ENCODE assay signal across 15 cellular contexts in genomic region chr9:121675969-121676822, GRCh38. TPM values are rescaled to one million over a fixed set of nuclear protein-coding genes. Genes with fewer than 3 reads are reported as not detected.
DNase-seq lines count a peak whose midpoint lies in the region; ATAC-seq, FAIRE-seq and TF ChIP-seq lines count a peak whose summit lies in the region.
"Had no signal": no experiment of that assay in that cellular context is flagged by ENCODE, and none has a peak within 500 bp of the region (broad histone marks: within the 10 kb centered on the region; RNA-seq: fewer than 3 reads in every experiment).

No MANE protein-coding gene starts in this region.

- TF ChIP-seq CTCF in BE2C (IDR thresholded peaks at IDR 0.05; ENCODE audit: low read depth, low read length) (no peak), K562 (IDR thresholded peaks at IDR 0.05 in 2 of 3, conservative IDR thresholded peaks at IDR 0.05 in 1 of 3; ENCODE audit: insufficient read depth in 2 of 3, low read depth in 1 of 3, low read length in 3 of 3) (no peak), osteoblast (IDR thresholded peaks at IDR 0.05; ENCODE audit: extremely low read depth, low read depth, low read length) (no peak)

- in situ Hi-C loops in K562 (cut with MboI): loop anchor here (25.0 kb wide), 1 partner anchor 661 kb away; no protein-coding TSS in a partner anchor

- H3K4me1 ChIP-seq in BE2C: peaks cover 23% of the 10 kb centered on the region
- H3K4me1 ChIP-seq in K562 (replicated peaks in 1 of 2; ENCODE audit: control insufficient read depth in 2 of 2, insufficient read depth in 2 of 2, low read length in 2 of 2): peaks cover 0 to 3% of the 10 kb centered on the region in 2 experiments; a peak in 1 of 5 replicates
- peaks cover 21% of the 10 kb centered on the region for H3K4me1 ChIP-seq in right cardiac atrium (ENCODE audit: control insufficient read depth, insufficient read depth, low read length)
- no peaks in the 10 kb centered on the region for H3K4me1 ChIP-seq in osteoblast (ENCODE audit: insufficient read depth, low read length)

- 0 out of 2 replicates have a peak, but pooled peaks cover 7% of the 10 kb centered on the region for H4K20me1 ChIP-seq in K562 (replicated peaks; ENCODE audit: control insufficient read depth, insufficient read depth, low read length)
- no peaks in the 10 kb centered on the region for H4K20me1 ChIP-seq in osteoblast (ENCODE audit: insufficient read depth, low read length)

- no peak for FAIRE-seq in K562 (lab: Jason Lieb, UNC)
- FAIRE-seq: D721Med, islet of Langerhans had no signal

- H3K27me3 ChIP-seq in BE2C (no peaks in the 10 kb centered on the region), K562 (ENCODE audit: control insufficient read depth in 2 of 2, insufficient read depth in 2 of 2, low read length in 2 of 2) (peaks cover 5 to 46% of the 10 kb centered on the region in 2 experiments; a peak in 3 of 5 replicates), right cardiac atrium (ENCODE audit: control insufficient read depth, insufficient read depth) (no peaks in the 10 kb centered on the region), osteoblast (ENCODE audit: insufficient read depth, low read length) (peaks cover 3% of the 10 kb centered on the region)
- H3K27me3 ChIP-seq: Peyer's patch had no signal

- POLR2A ChIA-PET in K562 (lab: Yijun Ruan, JAX): no interaction called here

- H3K36me3 ChIP-seq in BE2C: no peaks in the 10 kb centered on the region; the same call in 1 of the 2 replicates
- H3K36me3 ChIP-seq in K562 (ENCODE audit: control insufficient read depth, insufficient read depth, low read length): no peaks in the 10 kb centered on the region
- no peaks in the 10 kb centered on the region for H3K36me3 ChIP-seq in osteoblast (ENCODE audit: insufficient read depth, low read length)

- no peak for TF ChIP-seq EP300 in K562 (IDR thresholded peaks at IDR 0.05; ENCODE audit: low read length)

- H3K27ac ChIP-seq in K562 (ENCODE audit: extremely low read depth, low read depth, low read length): no peak overlapping the region
- no peak overlapping the region for H3K27ac ChIP-seq in right cardiac atrium (ENCODE audit: low read length)
- no peak overlapping the region for H3K27ac ChIP-seq in osteoblast (ENCODE audit: low read depth, low read length)
- H3K27ac ChIP-seq: Peyer's patch had no signal

- H3K9me1 ChIP-seq in K562 (ENCODE audit: control insufficient read depth, insufficient read depth, low read length): no peaks in the 10 kb centered on the region

- CTCF ChIA-PET in K562 (lab: Yijun Ruan, JAX; ENCODE audit: low intra/inter-chr PET ratio): no interaction called here

- DNase-seq in BE2C: peak; percentile 74
- no peak for DNase-seq in K562 (ENCODE audit: extremely low read depth in 1 of 4, low spot score in 3 of 4)
- DNase-seq in right cardiac atrium: peak in 1 of 3 donors; percentile 75
- peak; percentile 42 for DNase-seq in osteoblast (ENCODE audit: insufficient read length, low spot score, missing footprints)
- DNase-seq in DMS79 (lab: John Stamatoyannopoulos, UW): no peak
- DNase-seq: activated CD8-positive, alpha-beta memory T cell treated with anti-CD3 and anti-CD28 coated beads, Interleukin-2, amount 10 ng/mL, durations not matched to agents 7 days and 5 days; foreskin melanocyte; Karpas-422; NCI-H526; Peyer's patch had no signal

- H3K4me2 ChIP-seq in K562 (ENCODE audit: insufficient read depth, low read length): no peak overlapping the region
- no peak overlapping the region for H3K4me2 ChIP-seq in osteoblast (ENCODE audit: insufficient read depth, low read length)

- 4% methylated on average over 8 of the region's 16 CpGs for WGBS in K562 (ENCODE audit: insufficient coverage, low coverage, missing lambda C conversion rate)
- WGBS in right cardiac atrium: 70% methylated on average over 16 of the region's 16 CpGs

- BruUV-seq in K562 (replicated peaks; lab: Mats Ljungman, UMichigan): no TSS peak

- H2AFZ ChIP-seq in K562 (ENCODE audit: low read depth, low read length) (no peak overlapping the region), osteoblast (ENCODE audit: low read length) (no peak overlapping the region)

- H3K9me3 ChIP-seq in BE2C (no peaks in the 10 kb centered on the region), K562 (replicated peaks; ENCODE audit: control insufficient read depth, insufficient read depth, low read depth, low read length) (no peaks in the 10 kb centered on the region), right cardiac atrium (ENCODE audit: control insufficient read depth, low read length) (no peaks in the 10 kb centered on the region), osteoblast (ENCODE audit: low read depth, low read length) (no peaks in the 10 kb centered on the region)
- H3K9me3 ChIP-seq: Peyer's patch had no signal

- no peak for TF ChIP-seq RAD21 in K562 (CRISPR knock-in tag; conservative IDR thresholded peaks at IDR 0.05 in 1 of 2, IDR thresholded peaks at IDR 0.05 in 1 of 2)

- intact Hi-C loops in K562 (cut with micrococcal nuclease) (no loop called here), right cardiac atrium (cut with DNase I) (no loop called here)

- no peak for TF ChIP-seq POLR2A in K562 (conservative IDR thresholded peaks at IDR 0.05)

- ATAC-seq in K562 (no peak), right cardiac atrium (peak; percentile 29 to 36), HG02610 (IDR thresholded peaks at IDR 0.05; ENCODE audit: unreplicated experiment) (no peak), HG02588 (IDR thresholded peaks at IDR 0.05; ENCODE audit: unreplicated experiment) (no peak), HG02884 (IDR thresholded peaks at IDR 0.05; ENCODE audit: unreplicated experiment) (no peak)
- ATAC-seq: activated CD8-positive, alpha-beta memory T cell treated with anti-CD3 and anti-CD28 coated beads, Interleukin-2, amount 10 ng/mL, durations not matched to agents 7 days and 5 days had no signal

- H3K9ac ChIP-seq in K562 (ENCODE audit: insufficient read depth in 1 of 2, low read depth in 2 of 2, low read length in 2 of 2): no peak overlapping the region

- no peak overlapping the region for H3K4me3 ChIP-seq in BE2C (ENCODE audit: low read depth, low read length)
- H3K4me3 ChIP-seq in K562: no peak overlapping the region
- H3K4me3 ChIP-seq in right cardiac atrium (ENCODE audit: low read length): no peak overlapping the region
- H3K4me3 ChIP-seq in osteoblast (ENCODE audit: insufficient read depth, low read length): no peak overlapping the region
- H3K4me3 ChIP-seq: Peyer's patch had no signal

- H3K79me2 ChIP-seq in K562 (ENCODE audit: control insufficient read depth, insufficient read depth, low read length) (no peaks in the 10 kb centered on the region), osteoblast (ENCODE audit: insufficient read depth, low read length) (no peaks in the 10 kb centered on the region)

TF ChIP-seq in K562, 482 proteins besides CTCF, POLR2A, EP300 and RAD21:
- TF ChIP-seq PYGO2 (tag; IDR thresholded peaks at IDR 0.05): no peak
- peak; percentile 60 for TF ChIP-seq NFIC (IDR thresholded peaks at IDR 0.05)

RNA-seq across cellular contexts. Expression of gene DAB2IP, which starts 24.8 kb away (rescaled TPM):
- 65.5 TPM for polyA plus RNA-seq in BE2C (2012; ENCODE audit: insufficient read depth, insufficient read length, low read depth)
- 0.28 TPM in 1 of 2 replicates, not detected in the other for total RNA-seq in K562 (2011; cell fraction: chromatin; rRNA removed; ENCODE audit: low replicate concordance)
- total RNA-seq in K562 (2011; cell fraction: nucleolus; rRNA removed): under 0.01 TPM in 1 of 2 replicates, not detected in the other
- not detected in 2 replicates for total RNA-seq in K562 (2011; cell fraction: nucleoplasm; rRNA removed)
- total RNA-seq in K562 (2014; rRNA removed) (not detected in 2 replicates), K562 (2014; rRNA removed; fragmentation: Illumina TruSeq; extraction: Trizol) (not detected in 2 replicates), K562 (2015; rRNA removed; fragmentation: Illumina TruSeq; extraction: Trizol) (0.04 TPM in 1 of 2 replicates, not detected in the other), K562 (2021) (0.31 and 0.38 TPM in 2 replicates), right cardiac atrium (10 to 100 TPM; 41.7 to 55.0 (median 42.7) TPM), osteoblast (49.2 and 60.8 TPM in 2 replicates)
- polyA plus RNA-seq in K562 (2011; rRNA removed) (0.03 and 0.10 TPM in 2 replicates), K562 (2014; fragmentation: Illumina TruSeq; extraction: Trizol) (not detected in 2 replicates), K562 (2014; fragmentation: Nextera tagmentation; extraction: Ambion mirVana) (under 1 TPM in 1 of 2 experiments, not detected in 1; 0.06 TPM), K562 (2014; rRNA removed) (not detected in 2 replicates), right cardiac atrium (25.5 TPM)
- 0.03 and 0.07 TPM in 2 replicates for polyA plus RNA-seq in K562 (2011; cell fraction: cytosol; rRNA removed)
- polyA plus RNA-seq in K562 (2011; cell fraction: nucleus; rRNA removed): 0.23 and 0.48 TPM in 2 replicates
- polyA plus RNA-seq in K562 (2012): 0.03 and 0.11 TPM in 2 replicates
- 0.07 TPM in 1 of 2 replicates, not detected in the other for polyA minus RNA-seq in K562 (2011; rRNA and poly(A)+ RNA removed)
- 0.67 and 0.82 TPM in 2 replicates for polyA minus RNA-seq in K562 (2011; cell fraction: cytosol; rRNA and poly(A)+ RNA removed)
- 0.13 and 0.22 TPM in 2 replicates for polyA minus RNA-seq in K562 (2011; cell fraction: nucleus; rRNA and poly(A)+ RNA removed)

Comparison
In these comparisons a context has a peak if more than half of its experiments do, and no peak if none do; other contexts are left out.
1. DNase-seq: peak in BE2C (single experiment) and osteoblast (single experiment); none in K562 (0 of 4) and DMS79 (single experiment).
2. ATAC-seq: peak in right cardiac atrium (2 of 2); none in K562 (single experiment), HG02610 (single experiment), HG02588 (single experiment) and HG02884 (single experiment).
3. RNA of gene DAB2IP, which starts 24.8 kb away (total RNA-seq): 49.2 to 60.8 TPM in osteoblast and 41.7 to 55.0 TPM in right cardiac atrium; under 0.01 to 0.38 TPM in K562; every median in the first group is over 10 times any median in the second.